Comparison of ENCODE assay signal across 8 cellular contexts in genomic region chr11:65502852-65503603, GRCh38. TPM values are rescaled to one million over a fixed set of nuclear protein-coding genes. Genes with fewer than 3 reads are reported as not detected.
A peak's percentile ranks its signal among the peaks of the same experiment; 100 is the strongest.
DNase-seq lines count a peak whose midpoint lies in the region; ATAC-seq and TF ChIP-seq lines count a peak whose summit lies in the region.

No MANE protein-coding gene starts in this region.

- H4K20me1 ChIP-seq in HCT116 (ENCODE audit: insufficient read depth) = peaks cover 70% of the 10 kb centered on the region

- H3K27me3 Mint-ChIP-seq in glutamatergic neuron (ENCODE audit: unreplicated experiment) = peaks cover 24% of the 10 kb centered on the region

- no TSS peak for BruUV-seq in HCT116 (replicated peaks; lab: Mats Ljungman, UMichigan)

- no peak overlapping the region for H2AFZ ChIP-seq in HCT116 (ENCODE audit: low read depth, low read length, poor library complexity, severe bottlenecking)

- H3K9me3 Mint-ChIP-seq in glutamatergic neuron (ENCODE audit: unreplicated experiment) = peaks cover 46% of the 10 kb centered on the region

- H3K9me3 ChIP-seq in HCT116 (ENCODE audit: control insufficient read depth in 1 of 2, insufficient read depth in 1 of 2, low read depth in 1 of 2, low read length in 2 of 2) = no peaks in the 10 kb centered on the region
- H3K9me3 ChIP-seq in SJCRH30 (replicated peaks) = no peaks in the 10 kb centered on the region
- H3K9me3 ChIP-seq in spleen = no peaks in the 10 kb centered on the region

- CTCF ChIA-PET in HCT116 (lab: Charles Lee) = interaction anchor here (0.9 to 6.1 kb wide), 2 partner anchors 31 to 34 kb away, joined by 3 to 31 read pairs; no protein-coding TSS in a partner anchor

- H3K4me3 ChIP-seq in HCT116 (replicated peaks in 1 of 2; ENCODE audit: low read depth in 1 of 2, low read length in 2 of 2) = peak overlapping the region; percentile 57 to 79; a peak in 3 of 4 replicates
- H3K4me3 ChIP-seq in SJCRH30 = peak overlapping the region; percentile 73
- peak overlapping the region; percentile 67 to 93 (median 81) for H3K4me3 ChIP-seq in spleen

- 0 to 1% (median 0%) methylated on average over 6 of the region's 6 CpGs for WGBS in spleen, 5 donors

- TF ChIP-seq POLR2A in HCT116 (IDR thresholded peaks at IDR 0.05; ENCODE audit: borderline replicate concordance, extremely low read depth, insufficient read depth, insufficient read length) (peak; percentile 28), spleen (IDR thresholded peaks at IDR 0.05) (peak in 2 of 3 donors; percentile 49 to 70)

- ATAC-seq in HCT116 (no peak), GM21515 (IDR thresholded peaks at IDR 0.05; ENCODE audit: unreplicated experiment) (no peak)

- no peaks in the 10 kb centered on the region for H3K9me2 ChIP-seq in HCT116 (ENCODE audit: insufficient read depth)

- peak overlapping the region; percentile 89 for H3K27ac Mint-ChIP-seq in glutamatergic neuron (ENCODE audit: unreplicated experiment)

- H3K4me1 Mint-ChIP-seq in glutamatergic neuron (ENCODE audit: low read depth, unreplicated experiment) = peaks cover 25% of the 10 kb centered on the region

- peak overlapping the region; percentile 93 for H3K9ac ChIP-seq in HCT116 (ENCODE audit: low read length)

- H3K27ac ChIP-seq in HCT116 (ENCODE audit: low read depth, low read length) (peak overlapping the region; percentile 98; the same call in 1 of the 2 replicates), SJCRH30 (no peak overlapping the region), spleen (peak overlapping the region in 7 of 8 donors; percentile 96 to 100 (median 99))

- peaks cover 30% of the 10 kb centered on the region for H3K36me3 Mint-ChIP-seq in glutamatergic neuron (ENCODE audit: unreplicated experiment)

- intact Hi-C loops in HCT116 (cut with micrococcal nuclease) (no loop called here), spleen (cut with DNase I; ENCODE audit: low total_unique reads) (no loop called here)

- TF ChIP-seq RAD21 in HCT116 (IDR thresholded peaks at IDR 0.05; ENCODE audit: low read depth) = no peak

- H3K27me3 ChIP-seq in HCT116 (ENCODE audit: insufficient read depth, low read length) (no peaks in the 10 kb centered on the region), SJCRH30 (no peaks in the 10 kb centered on the region), spleen (replicated peaks in 1 of 7) (no peaks in the 10 kb centered on the region)

- DNase-seq in HCT116 (ENCODE audit: low read depth, low spot score) (no peak), SJCRH30 (no peak), glutamatergic neuron (no peak), spleen (no peak), GM03348 (ENCODE audit: low spot score) (no peak), HK-2 (ENCODE audit: unreplicated experiment) (no peak), SIG-M5 treated with dmso at 0.1 percent for 504 hours (lab: John Stamatoyannopoulos, UW; ENCODE audit: unreplicated experiment) (no peak)

- H3K36me3 ChIP-seq in HCT116 (ENCODE audit: control insufficient read depth in 1 of 2, insufficient read depth in 2 of 2, low read length in 2 of 2) (peaks cover 50 to 64% of the 10 kb centered on the region in 2 experiments), SJCRH30 (peaks cover 66% of the 10 kb centered on the region), spleen (peaks cover 0 to 62% (median 52%) of the 10 kb centered on the region in 6 donors)

- POLR2A ChIA-PET in HCT116 (lab: Charles Lee) = interaction anchor here (0.6 to 26.7 kb wide), 6 partner anchors 14 to 483 kb away, joined by 4 to 1499 read pairs (median 292); partner anchors contain the start of genes NEAT1 and PCNX3

- H3K4me2 ChIP-seq in HCT116 (ENCODE audit: low read length) = peak overlapping the region; percentile 85

- RAD21 ChIA-PET in HCT116 (lab: Charles Lee; ENCODE audit: low non-redundant PET in 1 of 2, low total read pairs in 2 of 2, uncharacterized antibody in 2 of 2, unreplicated experiment in 2 of 2) = no interaction called here

- TF ChIP-seq CTCF in HCT116 (IDR thresholded peaks at IDR 0.05 in 2 of 3, conservative IDR thresholded peaks at IDR 0.05 in 1 of 3; ENCODE audit: borderline replicate concordance in 1 of 3, insufficient read depth in 1 of 3, low read depth in 2 of 3, low read length in 2 of 3) (no peak), glutamatergic neuron (IDR thresholded peaks at IDR 0.05; ENCODE audit: partially characterized antibody, unreplicated experiment) (no peak), spleen (IDR thresholded peaks at IDR 0.05 in 8 of 11, conservative IDR thresholded peaks at IDR 0.05 in 3 of 11) (no peak)

- H3K4me3 Mint-ChIP-seq in glutamatergic neuron (ENCODE audit: unreplicated experiment) = no peak overlapping the region

- H3K4me1 ChIP-seq in HCT116 (ENCODE audit: control insufficient read depth in 1 of 2, insufficient read depth in 2 of 2, low read length in 2 of 2) (peaks cover 43 to 90% of the 10 kb centered on the region in 2 experiments), SJCRH30 (peaks cover 12% of the 10 kb centered on the region; the same call in 1 of the 2 replicates), spleen (peaks cover 31 to 60% (median 47%) of the 10 kb centered on the region in 6 donors)

- H3K79me2 ChIP-seq in HCT116 (ENCODE audit: insufficient read depth, low read length) = peaks cover 86% of the 10 kb centered on the region

TF ChIP-seq in HCT116, 20 proteins besides CTCF, POLR2A, EP300 and RAD21:
- peak; percentile 87 for TF ChIP-seq POLR2AphosphoS5 (IDR thresholded peaks at IDR 0.05; ENCODE audit: low read depth, low read length)
- TF ChIP-seq, protein P1, sequence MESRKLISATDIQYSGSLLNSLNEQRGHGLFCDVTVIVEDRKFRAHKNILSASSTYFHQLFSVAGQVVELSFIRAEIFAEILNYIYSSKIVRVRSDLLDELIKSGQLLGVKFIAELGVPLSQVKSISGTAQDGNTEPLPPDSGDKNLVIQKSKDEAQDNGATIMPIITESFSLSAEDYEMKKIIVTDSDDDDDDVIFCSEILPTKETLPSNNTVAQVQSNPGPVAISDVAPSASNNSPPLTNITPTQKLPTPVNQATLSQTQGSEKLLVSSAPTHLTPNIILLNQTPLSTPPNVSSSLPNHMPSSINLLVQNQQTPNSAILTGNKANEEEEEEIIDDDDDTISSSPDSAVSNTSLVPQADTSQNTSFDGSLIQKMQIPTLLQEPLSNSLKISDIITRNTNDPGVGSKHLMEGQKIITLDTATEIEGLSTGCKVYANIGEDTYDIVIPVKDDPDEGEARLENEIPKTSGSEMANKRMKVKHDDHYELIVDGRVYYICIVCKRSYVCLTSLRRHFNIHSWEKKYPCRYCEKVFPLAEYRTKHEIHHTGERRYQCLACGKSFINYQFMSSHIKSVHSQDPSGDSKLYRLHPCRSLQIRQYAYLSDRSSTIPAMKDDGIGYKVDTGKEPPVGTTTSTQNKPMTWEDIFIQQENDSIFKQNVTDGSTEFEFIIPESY (IDR thresholded peaks at IDR 0.05; ENCODE audit: extremely low read depth, insufficient replicate concordance, low read length) = no peak
TF ChIP-seq in HCT116: peak in this region for 1.

RNA-seq across cellular contexts. Expression of gene MALAT1, which starts 4.2 kb away (rescaled TPM):
- total RNA-seq in HCT116 (2021; ENCODE audit: unreplicated experiment) (6,000 TPM), glutamatergic neuron (ENCODE audit: unreplicated experiment) (18,218 TPM), spleen (over 10,000 TPM; 10,088 to 24,490 (median 13,598) TPM)
- polyA plus RNA-seq in HCT116 (2012) = 380 and 423 TPM in 2 replicates
- 496 and 686 TPM in 2 replicates for total RNA-seq in SJCRH30 (2014; rRNA removed; shearing (Covaris generic))
- polyA plus RNA-seq in spleen = 100 to 1,000 TPM; 111 to 793 (median 171) TPM

RNA-seq across cellular contexts. Expression of gene SCYL1, which starts 21.9 kb away (rescaled TPM):
- 104 TPM for total RNA-seq in HCT116 (2021; ENCODE audit: unreplicated experiment)
- polyA plus RNA-seq in HCT116 (2012) = 82.4 and 84.4 TPM in 2 replicates
- 39.1 and 41.8 TPM in 2 replicates for total RNA-seq in SJCRH30 (2014; rRNA removed; shearing (Covaris generic))
- total RNA-seq in glutamatergic neuron (ENCODE audit: unreplicated experiment) = 80.0 TPM
- 100 to 1,000 TPM in 2 of 7 donors, 10 to 100 TPM in 5; 64.7 to 125 (median 77.4) TPM for total RNA-seq in spleen
- polyA plus RNA-seq in spleen = 10 to 100 TPM; 52.4 to 70.6 (median 60.7) TPM

RNA-seq across cellular contexts. Expression of gene LTBP3, which starts 55.1 kb away (rescaled TPM):
- total RNA-seq in HCT116 (2021; ENCODE audit: unreplicated experiment) = 248 TPM
- 238 and 328 TPM in 2 replicates for polyA plus RNA-seq in HCT116 (2012)
- total RNA-seq in SJCRH30 (2014; rRNA removed; shearing (Covaris generic)) = 13.2 and 17.2 TPM in 2 replicates
- 2.5 TPM for total RNA-seq in glutamatergic neuron (ENCODE audit: unreplicated experiment)
- total RNA-seq in spleen = 100 to 1,000 TPM in 2 of 7 donors, 10 to 100 TPM in 5; 81.6 to 137 (median 95.8) TPM
- 10 to 100 TPM; 20.6 to 57.0 (median 27.6) TPM for polyA plus RNA-seq in spleen
